In the genomic region with DNA sequence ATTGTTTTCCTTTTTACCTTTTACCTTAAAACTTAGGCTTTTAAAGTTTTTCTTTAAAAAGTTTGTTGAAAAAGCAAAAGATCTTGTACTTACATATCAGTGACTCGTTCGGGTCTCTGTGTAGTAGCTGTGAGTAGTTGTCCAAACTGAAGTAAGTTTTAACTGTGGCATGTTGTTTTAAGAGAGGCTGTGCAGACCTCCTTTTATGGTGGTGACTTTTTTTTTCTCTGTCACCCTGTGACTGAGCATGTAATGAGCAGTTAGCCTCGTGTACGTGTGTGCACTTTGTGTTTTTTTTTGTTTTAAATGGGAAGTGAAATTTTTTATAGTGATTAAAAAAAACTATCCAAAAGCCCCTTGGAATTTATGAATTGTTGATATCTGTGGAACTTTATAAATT, we compare ENCODE assay signal across 8 cellular contexts. TPM values are rescaled to one million over a fixed set of nuclear protein-coding genes. Genes with fewer than 3 reads are reported as not detected.
DNase-seq lines count a peak whose midpoint lies in the region; ATAC-seq, FAIRE-seq and TF ChIP-seq lines count a peak whose summit lies in the region.

A gene with protein sequence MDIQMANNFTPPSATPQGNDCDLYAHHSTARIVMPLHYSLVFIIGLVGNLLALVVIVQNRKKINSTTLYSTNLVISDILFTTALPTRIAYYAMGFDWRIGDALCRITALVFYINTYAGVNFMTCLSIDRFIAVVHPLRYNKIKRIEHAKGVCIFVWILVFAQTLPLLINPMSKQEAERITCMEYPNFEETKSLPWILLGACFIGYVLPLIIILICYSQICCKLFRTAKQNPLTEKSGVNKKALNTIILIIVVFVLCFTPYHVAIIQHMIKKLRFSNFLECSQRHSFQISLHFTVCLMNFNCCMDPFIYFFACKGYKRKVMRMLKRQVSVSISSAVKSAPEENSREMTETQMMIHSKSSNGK (minus strand): TSS at position 153 of the 400 bp plus-strand sequence. CDS start 11,254 bp downstream, outside the sequence.

- no peak for DNase-seq in activated CD4-positive, alpha-beta memory T cell treated with anti-CD3 and anti-CD28 coated beads, Interleukin-2, amount 10 ng/mL, durations not matched to agents 7 days and 5 days
- DNase-seq in keratinocyte (ENCODE audit: low read depth, low spot score) (no peak), cerebellar cortex (ENCODE audit: low spot score) (no peak)
- no peak for DNase-seq in effector CD8-positive, alpha-beta T cell (lab: John Stamatoyannopoulos, UW)

- peaks cover 26 to 77% (median 64%) of the 10 kb centered on the region in 11 experiments; a peak in 21 of 22 replicates for H3K36me3 ChIP-seq in BLaER1 treated with 17β-estradiol and CSF1 and Interleukin-3, amounts not matched to agents 10 nM and 100 nM
- H3K36me3 ChIP-seq in keratinocyte (ENCODE audit: control insufficient read depth in 2 of 2, extremely low read depth in 1 of 2, insufficient read depth in 2 of 2, low read length in 2 of 2): peaks cover 0 to 2% of the 10 kb centered on the region in 2 experiments

- peak; percentile 50 for ATAC-seq in GM19372 (IDR thresholded peaks at IDR 0.05; ENCODE audit: low read depth, unreplicated experiment)
- peak; percentile 60 for ATAC-seq in HG03280 (IDR thresholded peaks at IDR 0.05; ENCODE audit: unreplicated experiment)

- dilution Hi-C loops in keratinocyte (cut with MboI; ENCODE audit: extremely low pct_ligation_motif_present, low sequenced_read_pairs): no loop called here

- H2AFZ ChIP-seq in keratinocyte (ENCODE audit: control insufficient read depth, low read length): no peak within 1 kb of the TSS

- peaks cover 0 to 16% (median 11%) of the 10 kb centered on the region in 11 experiments; a peak in 15 of 22 replicates for H3K9me3 ChIP-seq in BLaER1 treated with 17β-estradiol and CSF1 and Interleukin-3, amounts not matched to agents 10 nM and 100 nM (replicated peaks in 1 of 11)
- no peaks in the 10 kb centered on the region for H3K9me3 ChIP-seq in keratinocyte (ENCODE audit: control insufficient read depth, low read depth, low read length)

- no peaks in the 10 kb centered on the region for H3K9me3 Mint-ChIP-seq in activated CD4-positive, alpha-beta memory T cell treated with anti-CD3 and anti-CD28 coated beads, Interleukin-2, amount 10 ng/mL, durations not matched to agents 7 days and 5 days

- H4K20me1 ChIP-seq in BLaER1 treated with 17β-estradiol and CSF1 and Interleukin-3, amounts not matched to agents 10 nM and 100 nM: peaks cover 0 to 21% (median 0%) of the 10 kb centered on the region in 11 experiments; a peak in 5 of 22 replicates
- H4K20me1 ChIP-seq in keratinocyte (ENCODE audit: control insufficient read depth, extremely low read depth, insufficient read depth, low read length): no peaks in the 10 kb centered on the region

- no peak for TF ChIP-seq CTCF in keratinocyte (optimal IDR thresholded peaks at IDR 0.05 in 1 of 3, IDR thresholded peaks at IDR 0.05 in 1 of 3, conservative IDR thresholded peaks at IDR 0.05 in 1 of 3; ENCODE audit: extremely low read depth in 1 of 3, insufficient read depth in 2 of 3, low read length in 3 of 3)
- TF ChIP-seq CTCF in subcutaneous adipose tissue (IDR thresholded peaks at IDR 0.05; ENCODE audit: low read depth): no peak

- peak within 1 kb of the TSS in 5 of 10 experiments; percentile 35 to 57 (median 45); a peak in 8 of 20 replicates for H3K4me3 ChIP-seq in BLaER1 treated with 17β-estradiol and CSF1 and Interleukin-3, amounts not matched to agents 10 nM and 100 nM
- no peak within 1 kb of the TSS for H3K4me3 ChIP-seq in keratinocyte (ENCODE audit: control insufficient read depth in 2 of 3, extremely low read depth in 1 of 3, insufficient read depth in 2 of 3, low read depth in 1 of 3, low read length in 3 of 3)

- POLR2A ChIA-PET in activated CD4-positive, alpha-beta memory T cell treated with anti-CD3 and anti-CD28 coated beads, Interleukin-2, amount 10 ng/mL, durations not matched to agents 7 days and 5 days (lab: Charles Lee): interaction anchor here (0.8 to 14.1 kb wide), 23 partner anchors 7 to 732 kb away, joined by 3 to 393 read pairs (median 6); a partner anchor contains a TSS

- H3K27ac ChIP-seq in BLaER1 treated with 17β-estradiol and CSF1 and Interleukin-3, amounts not matched to agents 10 nM and 100 nM: peak within 1 kb of the TSS in 9 of 11 experiments; percentile 36 to 98 (median 91); a peak in 18 of 22 replicates
- H3K27ac ChIP-seq in keratinocyte (ENCODE audit: control insufficient read depth, insufficient read depth, low read length): peak within 1 kb of the TSS; percentile 51

- H3K9ac ChIP-seq in BLaER1 treated with 17β-estradiol and CSF1 and Interleukin-3, amounts not matched to agents 10 nM and 100 nM: peak within 1 kb of the TSS in 6 of 11 experiments; percentile 33 to 75 (median 65); a peak in 11 of 22 replicates
- no peak within 1 kb of the TSS for H3K9ac ChIP-seq in keratinocyte (ENCODE audit: control insufficient read depth, extremely low read depth, insufficient read depth, low read length)

- peak within 1 kb of the TSS; percentile 79 for H3K4me3 Mint-ChIP-seq in activated CD4-positive, alpha-beta memory T cell treated with anti-CD3 and anti-CD28 coated beads, Interleukin-2, amount 10 ng/mL, durations not matched to agents 7 days and 5 days

- H3K4me2 ChIP-seq in BLaER1 treated with 17β-estradiol and CSF1 and Interleukin-3, amounts not matched to agents 10 nM and 100 nM: peak within 1 kb of the TSS in 6 of 11 experiments; percentile 32 to 87 (median 67); a peak in 13 of 22 replicates
- H3K4me2 ChIP-seq in keratinocyte (ENCODE audit: control insufficient read depth, extremely low read depth, insufficient read depth, low read depth, low read length): no peak within 1 kb of the TSS

- peak within 1 kb of the TSS; percentile 83 for H3K27ac Mint-ChIP-seq in activated CD4-positive, alpha-beta memory T cell treated with anti-CD3 and anti-CD28 coated beads, Interleukin-2, amount 10 ng/mL, durations not matched to agents 7 days and 5 days

- no peaks in the 10 kb centered on the region for H3K27me3 ChIP-seq in BLaER1 treated with 17β-estradiol and CSF1 and Interleukin-3, amounts not matched to agents 10 nM and 100 nM
- no peaks in the 10 kb centered on the region for H3K27me3 ChIP-seq in keratinocyte (ENCODE audit: control insufficient read depth, extremely low read depth, insufficient read depth, low read length)

- CTCF ChIA-PET in activated CD4-positive, alpha-beta memory T cell treated with anti-CD3 and anti-CD28 coated beads, Interleukin-2, amount 10 ng/mL, durations not matched to agents 7 days and 5 days (lab: Charles Lee): interaction anchor here (1.0 to 3.8 kb wide), 9 partner anchors 8 to 129 kb away, joined by 3 to 18 read pairs (median 6); no protein-coding TSS in a partner anchor

- peaks cover 82% of the 10 kb centered on the region for H3K4me1 Mint-ChIP-seq in activated CD4-positive, alpha-beta memory T cell treated with anti-CD3 and anti-CD28 coated beads, Interleukin-2, amount 10 ng/mL, durations not matched to agents 7 days and 5 days

- FAIRE-seq in keratinocyte (lab: Jason Lieb, UNC): no peak

- peaks cover 2% of the 10 kb centered on the region for H3K79me2 ChIP-seq in keratinocyte (ENCODE audit: control insufficient read depth, insufficient read depth, low read length)

- H3K36me3 Mint-ChIP-seq in activated CD4-positive, alpha-beta memory T cell treated with anti-CD3 and anti-CD28 coated beads, Interleukin-2, amount 10 ng/mL, durations not matched to agents 7 days and 5 days (ENCODE audit: low read depth): peaks cover 37% of the 10 kb centered on the region

- H3K4me1 ChIP-seq in BLaER1 treated with 17β-estradiol and CSF1 and Interleukin-3, amounts not matched to agents 10 nM and 100 nM: peaks cover 0 to 100% (median 71%) of the 10 kb centered on the region in 10 experiments; a peak in 18 of 20 replicates
- peaks cover 7% of the 10 kb centered on the region for H3K4me1 ChIP-seq in keratinocyte (ENCODE audit: control insufficient read depth, extremely low read depth, insufficient read depth, low read length)

- no peaks in the 10 kb centered on the region for H3K9me1 ChIP-seq in keratinocyte (ENCODE audit: control insufficient read depth, extremely low read depth, insufficient read depth, low read length)

- H3K27me3 Mint-ChIP-seq in activated CD4-positive, alpha-beta memory T cell treated with anti-CD3 and anti-CD28 coated beads, Interleukin-2, amount 10 ng/mL, durations not matched to agents 7 days and 5 days: no peaks in the 10 kb centered on the region

RNA-seq across cellular contexts. Expression of the gene that starts here (rescaled TPM):
- total RNA-seq in activated CD4-positive, alpha-beta memory T cell treated with anti-CD3 and anti-CD28 coated beads, Interleukin-2, amount 10 ng/mL, durations not matched to agents 7 days and 5 days: 10 to 100 TPM; 43.7 to 46.2 TPM
- polyA plus RNA-seq in keratinocyte: 0.10 TPM in 1 of 3 replicates, not detected in the others
- polyA plus RNA-seq in keratinocyte (2011; ENCODE audit: low read depth): not detected
- not detected in 2 replicates for polyA plus RNA-seq in keratinocyte (2011; cell fraction: cytosol; rRNA removed)
- polyA plus RNA-seq in keratinocyte (2011; cell fraction: nucleus; rRNA removed): not detected in 2 replicates
- polyA plus RNA-seq in keratinocyte (2012; ENCODE audit: low replicate concordance): 0.42 TPM in 1 of 2 replicates, not detected in the other
- not detected in 3 replicates for polyA minus RNA-seq in keratinocyte
- polyA minus RNA-seq in keratinocyte (2011; cell fraction: cytosol; rRNA and poly(A)+ RNA removed): not detected
- polyA minus RNA-seq in keratinocyte (2011; cell fraction: nucleus; rRNA and poly(A)+ RNA removed): not detected in 2 replicates
- 100 to 1,000 TPM in 1 of 4 donors, 10 to 100 TPM in 2, 1 to 10 TPM in 1; 6.0 to 185 (median 41.9) TPM for total RNA-seq in subcutaneous adipose tissue
